In genomic region chr5:82277987-82278710, GRCh38 we compare ENCODE assay signal across 1 cellular context.
TF ChIP-seq lines count a peak whose summit lies in the region.

RPS23 (minus strand) TSS chr5:82278354; CDS start chr5:82278323, 31 bp downstream.

TF ChIP-seq in HepG2, 621 proteins besides CTCF, POLR2A, EP300 and RAD21 (continued from another document and continues in another):
- peak; percentile 72; the same call in 1 of the 2 replicates for TF ChIP-seq BCL3 (CRISPR knock-in tag; IDR thresholded peaks at IDR 0.05)
- TF ChIP-seq ZNF556 (CRISPR knock-in tag; IDR thresholded peaks at IDR 0.05; ENCODE audit: borderline replicate concordance), result no peak
- TF ChIP-seq PHF21A (CRISPR knock-in tag; IDR thresholded peaks at IDR 0.05), result 0 out of 2 replicates have a peak, but pooled peaks have one; percentile 34
- no peak for TF ChIP-seq NCOA1 (CRISPR knock-in tag; IDR thresholded peaks at IDR 0.05)
- TF ChIP-seq HOXA3 (CRISPR knock-in tag; IDR thresholded peaks at IDR 0.05), result no peak; the same call in none of the 2 replicates
- TF ChIP-seq ZNF350 (CRISPR knock-in tag; IDR thresholded peaks at IDR 0.05; ENCODE audit: borderline replicate concordance, low read depth), result peak; percentile 71
- TF ChIP-seq IRF2 (CRISPR knock-in tag; IDR thresholded peaks at IDR 0.05), result peak; percentile 58; the same call in 1 of the 2 replicates
- peak; percentile 37; the same call in 1 of the 2 replicates for TF ChIP-seq ZNF816 (CRISPR knock-in tag; IDR thresholded peaks at IDR 0.05; ENCODE audit: borderline replicate concordance)
- TF ChIP-seq MAFF (IDR thresholded peaks at IDR 0.05; ENCODE audit: low read depth, low read length), result no peak
- peak; percentile 10; the same call in 1 of the 2 replicates for TF ChIP-seq BCL6 (CRISPR knock-in tag; IDR thresholded peaks at IDR 0.05)
- TF ChIP-seq YEATS4 (CRISPR knock-in tag; IDR thresholded peaks at IDR 0.05; ENCODE audit: borderline replicate concordance), result peak; percentile 94
- TF ChIP-seq HDAC2 (CRISPR knock-in tag; IDR thresholded peaks at IDR 0.05), result no peak
- TF ChIP-seq MLXIP (CRISPR knock-in tag; IDR thresholded peaks at IDR 0.05; ENCODE audit: borderline replicate concordance), result peak; percentile 76; the same call in 1 of the 2 replicates
- TF ChIP-seq TAF1 (CRISPR knock-in tag; IDR thresholded peaks at IDR 0.05), result peak; percentile 87
- TF ChIP-seq CENPX (CRISPR knock-in tag; IDR thresholded peaks at IDR 0.05), result no peak
- TF ChIP-seq ZBTB21 (CRISPR knock-in tag; IDR thresholded peaks at IDR 0.05), result no peak
- TF ChIP-seq ZNF609 (CRISPR knock-in tag; IDR thresholded peaks at IDR 0.05; ENCODE audit: borderline replicate concordance), result no peak
- TF ChIP-seq EED (CRISPR knock-in tag; IDR thresholded peaks at IDR 0.05), result no peak
- TF ChIP-seq NFYB (CRISPR knock-in tag; IDR thresholded peaks at IDR 0.05), result peak; percentile 20; the same call in 1 of the 2 replicates
- TF ChIP-seq ATF2 (CRISPR knock-in tag; IDR thresholded peaks at IDR 0.05), result peak; percentile 25; the same call in 1 of the 2 replicates
- no peak for TF ChIP-seq ZXDC (CRISPR knock-in tag; IDR thresholded peaks at IDR 0.05)
- TF ChIP-seq TMF1 (CRISPR knock-in tag; IDR thresholded peaks at IDR 0.05; ENCODE audit: low read depth), result no peak; the same call in 1 of the 2 replicates
- no peak for TF ChIP-seq ZNF33A (CRISPR knock-in tag; IDR thresholded peaks at IDR 0.05; ENCODE audit: borderline replicate concordance)
- TF ChIP-seq BORCS8-MEF2B (CRISPR knock-in tag; IDR thresholded peaks at IDR 0.05), result peak; percentile 58; the same call in 1 of the 2 replicates
- no peak; the same call in 1 of the 2 replicates for TF ChIP-seq KMT2A (CRISPR knock-in tag; IDR thresholded peaks at IDR 0.05)
- TF ChIP-seq NFIC (IDR thresholded peaks at IDR 0.05; ENCODE audit: low read length), result no peak
- TF ChIP-seq ZNF747 (CRISPR knock-in tag; IDR thresholded peaks at IDR 0.05; ENCODE audit: borderline replicate concordance), result no peak
- TF ChIP-seq ZC3H4 (CRISPR knock-in tag; IDR thresholded peaks at IDR 0.05; ENCODE audit: borderline replicate concordance), result no peak
- TF ChIP-seq IKZF5 (CRISPR knock-in tag; IDR thresholded peaks at IDR 0.05), result peak; percentile 35; the same call in 1 of the 2 replicates
- no peak for TF ChIP-seq ZNF878 (CRISPR knock-in tag; IDR thresholded peaks at IDR 0.05)
- no peak for TF ChIP-seq MIER3 (CRISPR knock-in tag; IDR thresholded peaks at IDR 0.05; ENCODE audit: borderline replicate concordance)
- TF ChIP-seq ATAD3A (CRISPR knock-in tag; IDR thresholded peaks at IDR 0.05), result peak; percentile 15; the same call in 1 of the 2 replicates
- peak; percentile 91 for TF ChIP-seq ZNF143 (CRISPR knock-in tag; IDR thresholded peaks at IDR 0.05)
- peak; percentile 33 for TF ChIP-seq YY1 (IDR thresholded peaks at IDR 0.05; ENCODE audit: insufficient read depth, insufficient replicate concordance, low read depth, low read length)
- peak; percentile 66; the same call in 1 of the 2 replicates for TF ChIP-seq ZNF563 (CRISPR knock-in tag; IDR thresholded peaks at IDR 0.05)
- no peak for TF ChIP-seq NR3C1 (CRISPR knock-in tag; IDR thresholded peaks at IDR 0.05)
- no peak for TF ChIP-seq HHEX (CRISPR knock-in tag; IDR thresholded peaks at IDR 0.05)
- TF ChIP-seq PCBP2 (optimal IDR thresholded peaks at IDR 0.05; ENCODE audit: low read depth, low read length, poor library complexity, severe bottlenecking), result no peak
- TF ChIP-seq MTF2 (CRISPR knock-in tag; IDR thresholded peaks at IDR 0.05; ENCODE audit: borderline replicate concordance), result no peak
- peak; percentile 87 for TF ChIP-seq XBP1 (CRISPR knock-in tag; IDR thresholded peaks at IDR 0.05)
- TF ChIP-seq TRIM24 (CRISPR knock-in tag; IDR thresholded peaks at IDR 0.05), result no peak
- peak; percentile 62; the same call in 1 of the 2 replicates for TF ChIP-seq HBP1 (CRISPR knock-in tag; IDR thresholded peaks at IDR 0.05; ENCODE audit: low read depth)
- peak; percentile 68 for TF ChIP-seq PHF20 (CRISPR knock-in tag; IDR thresholded peaks at IDR 0.05)
- TF ChIP-seq HNRNPH1 (optimal IDR thresholded peaks at IDR 0.05; ENCODE audit: low read depth, low read length), result no peak
- TF ChIP-seq HOXA7 (CRISPR knock-in tag; IDR thresholded peaks at IDR 0.05), result no peak
- TF ChIP-seq THRA (CRISPR knock-in tag; IDR thresholded peaks at IDR 0.05; ENCODE audit: borderline replicate concordance), result no peak; the same call in none of the 2 replicates
- peak; percentile 99 for TF ChIP-seq RBFOX2 (IDR thresholded peaks at IDR 0.05; ENCODE audit: low read depth, low read length)
- TF ChIP-seq ETV6 (CRISPR knock-in tag; conservative IDR thresholded peaks at IDR 0.05), result no peak
